Comparison of ENCODE assay signal across 2 cellular contexts in the genomic region with DNA sequence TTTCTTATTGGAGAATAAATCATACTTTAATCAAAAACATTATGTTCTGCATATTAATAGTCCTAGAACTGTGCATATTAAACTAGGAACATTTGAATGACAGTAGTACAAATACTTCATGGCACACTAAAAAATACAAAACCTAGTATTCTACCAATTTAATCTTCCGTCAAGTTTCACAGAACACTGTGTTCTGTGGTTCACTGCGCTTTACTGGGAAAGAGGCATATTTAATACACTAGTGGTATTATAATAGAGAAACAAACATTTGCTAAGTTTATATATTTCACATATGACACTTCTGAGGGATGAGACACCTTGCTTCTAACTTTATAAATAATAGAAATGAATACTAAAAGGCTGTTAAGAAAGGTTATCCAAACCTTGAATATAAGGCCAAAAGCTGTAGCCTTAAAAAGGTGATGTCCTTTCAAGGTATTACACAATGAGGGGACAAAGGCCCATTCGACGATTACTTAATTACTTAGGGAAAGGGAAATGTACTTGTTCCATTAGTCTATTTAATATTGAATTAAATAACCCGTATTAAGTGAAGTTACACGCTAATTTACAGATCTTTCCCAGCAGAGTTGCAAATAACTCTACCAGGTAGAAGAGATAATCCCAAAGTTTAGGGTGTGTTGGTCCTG.
TF ChIP-seq lines count a peak whose summit lies in the region.

No MANE protein-coding gene starts in this region.

TF ChIP-seq in liver, 16 proteins besides CTCF, POLR2A, EP300 and RAD21:
- TF ChIP-seq JUND (IDR thresholded peaks at IDR 0.05) (peak; percentile 12 to 47), NR2F2 (IDR thresholded peaks at IDR 0.05) (no peak), FOXA1 (IDR thresholded peaks at IDR 0.05) (no peak), HNF4A (conservative IDR thresholded peaks at IDR 0.05) (peak; percentile 89 to 92), SP1 (IDR thresholded peaks at IDR 0.05) (peak; percentile 59), HNF4G (IDR thresholded peaks at IDR 0.05) (peak; percentile 77), RXRA (IDR thresholded peaks at IDR 0.05) (peak; percentile 64 to 76)
- TF ChIP-seq, protein P1, sequence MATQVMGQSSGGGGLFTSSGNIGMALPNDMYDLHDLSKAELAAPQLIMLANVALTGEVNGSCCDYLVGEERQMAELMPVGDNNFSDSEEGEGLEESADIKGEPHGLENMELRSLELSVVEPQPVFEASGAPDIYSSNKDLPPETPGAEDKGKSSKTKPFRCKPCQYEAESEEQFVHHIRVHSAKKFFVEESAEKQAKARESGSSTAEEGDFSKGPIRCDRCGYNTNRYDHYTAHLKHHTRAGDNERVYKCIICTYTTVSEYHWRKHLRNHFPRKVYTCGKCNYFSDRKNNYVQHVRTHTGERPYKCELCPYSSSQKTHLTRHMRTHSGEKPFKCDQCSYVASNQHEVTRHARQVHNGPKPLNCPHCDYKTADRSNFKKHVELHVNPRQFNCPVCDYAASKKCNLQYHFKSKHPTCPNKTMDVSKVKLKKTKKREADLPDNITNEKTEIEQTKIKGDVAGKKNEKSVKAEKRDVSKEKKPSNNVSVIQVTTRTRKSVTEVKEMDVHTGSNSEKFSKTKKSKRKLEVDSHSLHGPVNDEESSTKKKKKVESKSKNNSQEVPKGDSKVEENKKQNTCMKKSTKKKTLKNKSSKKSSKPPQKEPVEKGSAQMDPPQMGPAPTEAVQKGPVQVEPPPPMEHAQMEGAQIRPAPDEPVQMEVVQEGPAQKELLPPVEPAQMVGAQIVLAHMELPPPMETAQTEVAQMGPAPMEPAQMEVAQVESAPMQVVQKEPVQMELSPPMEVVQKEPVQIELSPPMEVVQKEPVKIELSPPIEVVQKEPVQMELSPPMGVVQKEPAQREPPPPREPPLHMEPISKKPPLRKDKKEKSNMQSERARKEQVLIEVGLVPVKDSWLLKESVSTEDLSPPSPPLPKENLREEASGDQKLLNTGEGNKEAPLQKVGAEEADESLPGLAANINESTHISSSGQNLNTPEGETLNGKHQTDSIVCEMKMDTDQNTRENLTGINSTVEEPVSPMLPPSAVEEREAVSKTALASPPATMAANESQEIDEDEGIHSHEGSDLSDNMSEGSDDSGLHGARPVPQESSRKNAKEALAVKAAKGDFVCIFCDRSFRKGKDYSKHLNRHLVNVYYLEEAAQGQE (IDR thresholded peaks at IDR 0.05), result no peak

TF ChIP-seq in HepG2, 621 proteins besides CTCF, POLR2A, EP300 and RAD21:
- no peak for TF ChIP-seq PHB2 (IDR thresholded peaks at IDR 0.05; ENCODE audit: partially characterized antibody)
- TF ChIP-seq, protein P2, sequence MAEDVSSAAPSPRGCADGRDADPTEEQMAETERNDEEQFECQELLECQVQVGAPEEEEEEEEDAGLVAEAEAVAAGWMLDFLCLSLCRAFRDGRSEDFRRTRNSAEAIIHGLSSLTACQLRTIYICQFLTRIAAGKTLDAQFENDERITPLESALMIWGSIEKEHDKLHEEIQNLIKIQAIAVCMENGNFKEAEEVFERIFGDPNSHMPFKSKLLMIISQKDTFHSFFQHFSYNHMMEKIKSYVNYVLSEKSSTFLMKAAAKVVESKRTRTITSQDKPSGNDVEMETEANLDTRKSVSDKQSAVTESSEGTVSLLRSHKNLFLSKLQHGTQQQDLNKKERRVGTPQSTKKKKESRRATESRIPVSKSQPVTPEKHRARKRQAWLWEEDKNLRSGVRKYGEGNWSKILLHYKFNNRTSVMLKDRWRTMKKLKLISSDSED (CRISPR knock-in tag; IDR thresholded peaks at IDR 0.05), result no peak
- no peak for TF ChIP-seq ZNF136 (CRISPR knock-in tag; IDR thresholded peaks at IDR 0.05; ENCODE audit: low read depth)
- no peak for TF ChIP-seq SIX4 (CRISPR knock-in tag; IDR thresholded peaks at IDR 0.05)
- TF ChIP-seq ZFP82 (CRISPR knock-in tag; IDR thresholded peaks at IDR 0.05; ENCODE audit: borderline replicate concordance), result no peak
- TF ChIP-seq EZH2 (conservative IDR thresholded peaks at IDR 0.05; ENCODE audit: low read depth, low read length), result no peak
- no peak for TF ChIP-seq KLF6 (CRISPR knock-in tag; IDR thresholded peaks at IDR 0.05)
- TF ChIP-seq HNRNPH1 (optimal IDR thresholded peaks at IDR 0.05; ENCODE audit: low read depth, low read length), result no peak
- TF ChIP-seq, protein P3, sequence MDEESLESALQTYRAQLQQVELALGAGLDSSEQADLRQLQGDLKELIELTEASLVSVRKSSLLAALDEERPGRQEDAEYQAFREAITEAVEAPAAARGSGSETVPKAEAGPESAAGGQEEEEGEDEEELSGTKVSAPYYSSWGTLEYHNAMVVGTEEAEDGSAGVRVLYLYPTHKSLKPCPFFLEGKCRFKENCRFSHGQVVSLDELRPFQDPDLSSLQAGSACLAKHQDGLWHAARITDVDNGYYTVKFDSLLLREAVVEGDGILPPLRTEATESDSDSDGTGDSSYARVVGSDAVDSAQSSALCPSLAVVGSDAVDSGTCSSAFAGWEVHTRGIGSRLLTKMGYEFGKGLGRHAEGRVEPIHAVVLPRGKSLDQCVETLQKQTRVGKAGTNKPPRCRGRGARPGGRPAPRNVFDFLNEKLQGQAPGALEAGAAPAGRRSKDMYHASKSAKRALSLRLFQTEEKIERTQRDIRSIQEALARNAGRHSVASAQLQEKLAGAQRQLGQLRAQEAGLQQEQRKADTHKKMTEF (CRISPR knock-in tag; IDR thresholded peaks at IDR 0.05), result no peak
- TF ChIP-seq ZNF878 (CRISPR knock-in tag; IDR thresholded peaks at IDR 0.05), result no peak
- no peak for TF ChIP-seq SRY (CRISPR knock-in tag; IDR thresholded peaks at IDR 0.05)
- TF ChIP-seq ZNF788 (CRISPR knock-in tag; IDR thresholded peaks at IDR 0.05; ENCODE audit: borderline replicate concordance), result no peak
- TF ChIP-seq SAFB2 (CRISPR knock-in tag; IDR thresholded peaks at IDR 0.05; ENCODE audit: borderline replicate concordance, low read depth), result no peak
- TF ChIP-seq, protein P4, sequence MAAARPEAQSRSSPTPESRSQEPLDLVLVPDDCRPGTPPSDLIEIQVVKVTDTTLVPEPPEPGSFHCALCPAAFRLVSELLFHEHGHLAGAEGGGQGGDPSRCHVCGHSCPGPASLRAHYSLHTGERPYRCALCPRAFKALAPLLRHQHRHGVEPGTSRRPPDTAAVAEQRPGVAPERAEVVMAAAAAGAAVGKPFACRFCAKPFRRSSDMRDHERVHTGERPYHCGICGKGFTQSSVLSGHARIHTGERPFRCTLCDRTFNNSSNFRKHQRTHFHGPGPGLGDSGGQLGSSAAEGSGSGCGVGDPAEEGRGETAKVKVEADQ (CRISPR knock-in tag; IDR thresholded peaks at IDR 0.05; ENCODE audit: borderline replicate concordance), result no peak
- no peak for TF ChIP-seq ZNF563 (CRISPR knock-in tag; IDR thresholded peaks at IDR 0.05)
